Comparison of ENCODE assay signal across 21 cellular contexts in the genomic region with DNA sequence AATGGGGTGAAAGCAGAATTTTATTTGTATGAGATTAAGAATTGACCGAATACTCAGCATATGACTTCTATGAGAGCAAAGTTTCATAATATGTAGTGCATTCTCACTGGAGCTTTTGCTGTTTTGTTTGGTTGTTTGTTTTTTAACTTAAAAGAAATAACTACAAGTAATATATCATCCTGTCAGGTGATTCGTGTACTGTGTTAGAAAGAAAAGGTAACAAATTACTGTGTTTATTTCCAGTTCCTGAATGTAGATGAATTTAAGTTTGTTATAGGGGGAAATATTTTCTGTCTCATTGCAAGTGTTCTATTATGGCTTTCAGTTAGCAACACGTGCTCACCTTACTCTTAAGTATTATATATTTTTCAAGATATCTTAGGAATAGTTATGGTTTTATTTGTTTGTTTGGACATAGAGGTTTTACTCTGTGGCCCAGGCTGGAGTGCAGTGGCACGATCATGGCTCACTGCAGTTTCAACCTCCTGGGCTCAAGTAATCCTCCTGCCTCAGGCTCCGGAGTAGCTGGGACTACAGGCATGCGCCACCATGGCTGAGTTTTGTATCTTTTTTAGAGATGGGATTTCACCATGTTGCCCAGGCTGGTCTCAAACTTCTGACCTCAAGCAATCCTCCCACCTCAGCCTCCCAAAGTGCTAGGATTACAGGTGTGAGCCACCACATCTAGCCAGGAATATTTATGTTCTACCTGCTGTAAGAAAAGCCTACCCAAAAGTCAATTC.
DNase-seq lines count a peak whose midpoint lies in the region; ATAC-seq, FAIRE-seq and TF ChIP-seq lines count a peak whose summit lies in the region.
"Had no signal": no experiment of that assay in that cellular context is flagged by ENCODE, and none has a peak within 500 bp of the region (broad histone marks: within the 10 kb centered on the region; RNA-seq: fewer than 3 reads in every experiment).

No MANE protein-coding gene starts in this region.

- no peaks in the 10 kb centered on the region for H3K9me2 ChIP-seq in hepatocyte (replicated peaks; ENCODE audit: insufficient read depth)

- no peak overlapping the region for H4K91ac ChIP-seq in H9 (ENCODE audit: insufficient read length, low read depth, low read length)

- H3K56ac ChIP-seq in H9 (ENCODE audit: insufficient read length, low read depth, low read length) = no peak overlapping the region

- H2BK5ac ChIP-seq in H9 (ENCODE audit: insufficient read length, low read length) = no peak overlapping the region

- H2BK15ac ChIP-seq in H9 (ENCODE audit: low read depth, low read length) = no peak overlapping the region

- H3K9me3 Mint-ChIP-seq in H9 (no peaks in the 10 kb centered on the region), astrocyte (ENCODE audit: unreplicated experiment) (no peaks in the 10 kb centered on the region)
- H3K9me3 Mint-ChIP-seq in stimulated activated naive CD8-positive, alpha-beta T cell treated with anti-CD3 and anti-CD28 coated beads, Interleukin-15, amount 100 ng/mL, for 72 hours = no peaks in the 10 kb centered on the region
- H3K9me3 Mint-ChIP-seq: CD14-positive monocyte; CD8-positive, alpha-beta T cell; IgD-negative memory B cell had no signal

- no peak overlapping the region for H3K23ac ChIP-seq in H9 (ENCODE audit: insufficient read length, low read depth, low read length)

- peaks cover 6% of the 10 kb centered on the region for H3K79me1 ChIP-seq in H9 (ENCODE audit: insufficient read depth, low read depth, low read length, poor library complexity, severe bottlenecking)

- H2AK5ac ChIP-seq in H9 (ENCODE audit: insufficient read length, low read length) = no peak overlapping the region

- H3K36me3 Mint-ChIP-seq in H9 (ENCODE audit: insufficient read depth in 1 of 3, low read depth in 3 of 3) (peaks cover 0 to 4% (median 0%) of the 10 kb centered on the region in 3 experiments; a peak in 2 of 7 replicates), astrocyte (ENCODE audit: low read depth, unreplicated experiment) (peaks cover 13% of the 10 kb centered on the region)
- H3K36me3 Mint-ChIP-seq: CD8-positive, alpha-beta T cell; IgD-negative memory B cell had no signal

- H3T11ph ChIP-seq in H9 (ENCODE audit: low read length) = no peak overlapping the region

- no peak overlapping the region for H2BK120ac ChIP-seq in H9 (ENCODE audit: low read depth, low read length, poor library complexity, severe bottlenecking)

- H3K36me3 ChIP-seq in astrocyte (ENCODE audit: insufficient read depth, low read length) = no peaks in the 10 kb centered on the region
- no peaks in the 10 kb centered on the region for H3K36me3 ChIP-seq in neutrophil
- H3K36me3 ChIP-seq in hepatocyte (replicated peaks; ENCODE audit: insufficient read depth, low read depth) = no peaks in the 10 kb centered on the region

- peaks cover 5% of the 10 kb centered on the region; the same call in 1 of the 2 replicates for H3K4me1 ChIP-seq in H9 (ENCODE audit: insufficient read depth, low read length)
- H3K4me1 ChIP-seq in astrocyte (ENCODE audit: insufficient read depth, low read length) = peaks cover 30% of the 10 kb centered on the region
- peaks cover 16 to 19% of the 10 kb centered on the region in 2 experiments for H3K4me1 ChIP-seq in neutrophil (ENCODE audit: control insufficient read depth in 1 of 2, insufficient read depth in 1 of 2, low read depth in 1 of 2, low read length in 1 of 2)
- H3K4me1 ChIP-seq in hepatocyte (ENCODE audit: insufficient read depth) = peaks cover 11% of the 10 kb centered on the region

- H3K27me3 Mint-ChIP-seq in H9 (ENCODE audit: low read depth) (no peaks in the 10 kb centered on the region), astrocyte (ENCODE audit: low read depth, unreplicated experiment) (no peaks in the 10 kb centered on the region)
- H3K27me3 Mint-ChIP-seq in stimulated activated naive CD8-positive, alpha-beta T cell treated with anti-CD3 and anti-CD28 coated beads, Interleukin-15, amount 100 ng/mL, for 72 hours = no peaks in the 10 kb centered on the region
- H3K27me3 Mint-ChIP-seq: IgD-negative memory B cell had no signal

- DNase-seq in H9 (no peak), astrocyte (ENCODE audit: low read depth) (no peak), hepatocyte (ENCODE audit: low spot score) (no peak), SIG-M5 treated with dmso at 0.1 percent for 504 hours (lab: John Stamatoyannopoulos, UW; ENCODE audit: unreplicated experiment) (no peak)
- DNase-seq in stimulated activated naive CD8-positive, alpha-beta T cell treated with anti-CD3 and anti-CD28 coated beads, Interleukin-15, amount 100 ng/mL, for 72 hours = no peak
- DNase-seq: CD8-positive, alpha-beta T cell; DMS 273 treated with DMSO at 0.1 percent for 48 hours; DMS53; DND-41; EL; GM23248; HCEC 1CT; KG1 had no signal

- WGBS in H9 (ENCODE audit: extremely low coverage, insufficient read length, low lambda C conversion rate) = 100% methylated on average over 1 of the region's 6 CpGs
- WGBS in hepatocyte (ENCODE audit: low lambda C conversion rate, missing lambda C conversion rate) = 95% methylated on average over 6 of the region's 6 CpGs

- H2AFZ ChIP-seq in H9 (ENCODE audit: low read length) (no peak overlapping the region), astrocyte (ENCODE audit: low read depth, low read length) (no peak overlapping the region), hepatocyte (no peak overlapping the region)
- H2AFZ ChIP-seq: GM23248 had no signal

- H3K9me3 ChIP-seq in H9 (ENCODE audit: control insufficient read depth, low read depth, low read length) (no peaks in the 10 kb centered on the region), astrocyte (ENCODE audit: insufficient read depth, low read depth, low read length) (no peaks in the 10 kb centered on the region), neutrophil (no peaks in the 10 kb centered on the region), hepatocyte (ENCODE audit: low read depth) (no peaks in the 10 kb centered on the region)
- H3K9me3 ChIP-seq: BLaER1 had no signal

- no peak overlapping the region for H4K5ac ChIP-seq in H9 (ENCODE audit: insufficient read length, low read depth, low read length)

- H3K4me1 Mint-ChIP-seq in H9 (peaks cover 36 to 40% of the 10 kb centered on the region in 2 experiments), astrocyte (ENCODE audit: low read depth, unreplicated experiment) (peaks cover 71% of the 10 kb centered on the region)
- H3K4me1 Mint-ChIP-seq in stimulated activated naive CD8-positive, alpha-beta T cell treated with anti-CD3 and anti-CD28 coated beads, Interleukin-15, amount 100 ng/mL, for 72 hours = peaks cover 6% of the 10 kb centered on the region

- H3K27ac ChIP-seq in H9 (ENCODE audit: insufficient read length, low read depth, low read length) = no peak overlapping the region
- no peak overlapping the region for H3K27ac ChIP-seq in astrocyte (ENCODE audit: low read depth, low read length)
- peak overlapping the region; percentile 13 for H3K27ac ChIP-seq in neutrophil
- no peak overlapping the region for H3K27ac ChIP-seq in hepatocyte
- H3K27ac ChIP-seq: BLaER1, GM23248 had no signal

- no peak overlapping the region for H3K9ac ChIP-seq in H9 (ENCODE audit: extremely low read depth, insufficient read length, low read length)
- no peak overlapping the region for H3K9ac ChIP-seq in astrocyte (ENCODE audit: low read length)
- H3K9ac ChIP-seq: BLaER1, GM23248 had no signal

- H3K27ac Mint-ChIP-seq in H9 (peak overlapping the region in 2 of 3 experiments; percentile 54; a peak in 1 of 7 replicates), astrocyte (ENCODE audit: unreplicated experiment) (peak overlapping the region; percentile 38)
- no peak overlapping the region for H3K27ac Mint-ChIP-seq in stimulated activated naive CD8-positive, alpha-beta T cell treated with anti-CD3 and anti-CD28 coated beads, Interleukin-15, amount 100 ng/mL, for 72 hours
- H3K27ac Mint-ChIP-seq: CD8-positive, alpha-beta T cell; IgD-negative memory B cell had no signal

- no peak for TF ChIP-seq CTCF in H9 (conservative IDR thresholded peaks at IDR 0.05)
- TF ChIP-seq CTCF in astrocyte (IDR thresholded peaks at IDR 0.05; ENCODE audit: insufficient read depth, low read depth, low read length) = no peak
- no peak for TF ChIP-seq CTCF in neutrophil (IDR thresholded peaks at IDR 0.05)
- no peak for TF ChIP-seq CTCF in hepatocyte (IDR thresholded peaks at IDR 0.05; ENCODE audit: poor library complexity)

- no peak overlapping the region for H2BK20ac ChIP-seq in H9 (ENCODE audit: low read depth, low read length, poor library complexity, severe bottlenecking)

- no peak for ATAC-seq in stimulated activated naive CD8-positive, alpha-beta T cell treated with anti-CD3 and anti-CD28 coated beads, Interleukin-15, amount 100 ng/mL, for 72 hours
- ATAC-seq: CD8-positive, alpha-beta T cell had no signal

- no peaks in the 10 kb centered on the region for H3K27me3 ChIP-seq in H9 (ENCODE audit: insufficient read depth, low read length)
- H3K27me3 ChIP-seq in astrocyte (ENCODE audit: insufficient read depth, low read length) = no peaks in the 10 kb centered on the region
- H3K27me3 ChIP-seq in neutrophil = no peaks in the 10 kb centered on the region
- no peaks in the 10 kb centered on the region for H3K27me3 ChIP-seq in hepatocyte
- H3K27me3 ChIP-seq: BLaER1 had no signal

- H3K14ac ChIP-seq in H9 (ENCODE audit: insufficient read depth, low read length) = no peak overlapping the region

- H3K23me2 ChIP-seq in H9 (ENCODE audit: insufficient read length, low read depth, low read length, poor library complexity, severe bottlenecking) = no peaks in the 10 kb centered on the region

- FAIRE-seq in astrocyte (lab: Jason Lieb, UNC) = no peak
- FAIRE-seq: G401.6, GM12891, GM19239, HTR-8/SVneo had no signal

- H3K79me2 ChIP-seq in H9 (ENCODE audit: insufficient read depth, low read length) (no peaks in the 10 kb centered on the region; the same call in 1 of the 2 replicates), astrocyte (ENCODE audit: insufficient read depth, low read length) (peaks cover 97% of the 10 kb centered on the region), hepatocyte (peaks cover 94% of the 10 kb centered on the region)

- H3K4me2 ChIP-seq in H9 (ENCODE audit: insufficient read depth, insufficient read length, low read length) (no peak overlapping the region), astrocyte (ENCODE audit: low read length) (no peak overlapping the region), hepatocyte (no peak overlapping the region)
- H3K4me2 ChIP-seq: BLaER1 had no signal

- H3K4ac ChIP-seq in H9 (ENCODE audit: low read depth, low read length) = no peak overlapping the region

- no peak overlapping the region for H3K18ac ChIP-seq in H9 (ENCODE audit: insufficient read length, low read depth, low read length)

- H3K4me3 Mint-ChIP-seq in H9 (no peak overlapping the region), astrocyte (ENCODE audit: unreplicated experiment) (no peak overlapping the region)
- no peak overlapping the region for H3K4me3 Mint-ChIP-seq in stimulated activated naive CD8-positive, alpha-beta T cell treated with anti-CD3 and anti-CD28 coated beads, Interleukin-15, amount 100 ng/mL, for 72 hours
- H3K4me3 Mint-ChIP-seq: CD14-positive monocyte; CD8-positive, alpha-beta T cell; IgD-negative memory B cell had no signal

- no peak overlapping the region for H3K4me3 ChIP-seq in astrocyte (ENCODE audit: insufficient read depth, low read depth, low read length)
- H3K4me3 ChIP-seq in neutrophil (ENCODE audit: low read depth in 1 of 2, low read length in 1 of 2) = no peak overlapping the region
- no peak overlapping the region for H3K4me3 ChIP-seq in hepatocyte
- H3K4me3 ChIP-seq: BLaER1, GM23248 had no signal

- H4K20me1 ChIP-seq in H9 (ENCODE audit: control insufficient read depth, insufficient read depth, insufficient read length) = no peaks in the 10 kb centered on the region
- peaks cover 73% of the 10 kb centered on the region for H4K20me1 ChIP-seq in astrocyte (ENCODE audit: insufficient read depth, low read length)
- peaks cover 5% of the 10 kb centered on the region for H4K20me1 ChIP-seq in hepatocyte (ENCODE audit: insufficient read depth, poor library complexity, severe bottlenecking)

- H2BK12ac ChIP-seq in H9 (ENCODE audit: insufficient read length, low read depth, low read length) = no peak overlapping the region

- no peak overlapping the region for H4K8ac ChIP-seq in H9 (replicated peaks; ENCODE audit: insufficient read length, low read depth, low read length)

Comparison
In these comparisons a context has a peak if more than half of its experiments do, and no peak if none do; other contexts are left out.
1. H3K27ac Mint-ChIP-seq: peak in H9 (2 of 3) and astrocyte (single experiment); none in stimulated activated naive CD8-positive, alpha-beta T cell treated with anti-CD3 and anti-CD28 coated beads, Interleukin-15, amount 100 ng/mL, for 72 hours (0 of 2).